Comparison of ENCODE assay signal across 12 cellular contexts in genomic region chr1:20273716-20274115, GRCh38. TPM values are rescaled to one million over a fixed set of nuclear protein-coding genes. Genes with fewer than 3 reads are reported as not detected.
"Had no signal": no experiment of that assay in that cellular context is flagged by ENCODE, and none has a peak within 500 bp of the region (broad histone marks: within the 10 kb centered on the region; RNA-seq: fewer than 3 reads in every experiment).

No MANE protein-coding gene starts in this region.

RNA-seq across cellular contexts. Expression of gene VWA5B1, which starts 17.0 kb away (rescaled TPM):
- total RNA-seq: kidney epithelial cell, left lobe of liver, left ventricle myocardium superior, liver, lower leg skin, lung microvascular endothelial cell, mammary epithelial cell, mesenteric fat pad, mononuclear cell, myocyte had no signal
- polyA plus RNA-seq: immature natural killer cell, keratinocyte, liver, mammary epithelial cell had no signal
